ENCODE assay signal across 9 cellular contexts in the genomic region with DNA sequence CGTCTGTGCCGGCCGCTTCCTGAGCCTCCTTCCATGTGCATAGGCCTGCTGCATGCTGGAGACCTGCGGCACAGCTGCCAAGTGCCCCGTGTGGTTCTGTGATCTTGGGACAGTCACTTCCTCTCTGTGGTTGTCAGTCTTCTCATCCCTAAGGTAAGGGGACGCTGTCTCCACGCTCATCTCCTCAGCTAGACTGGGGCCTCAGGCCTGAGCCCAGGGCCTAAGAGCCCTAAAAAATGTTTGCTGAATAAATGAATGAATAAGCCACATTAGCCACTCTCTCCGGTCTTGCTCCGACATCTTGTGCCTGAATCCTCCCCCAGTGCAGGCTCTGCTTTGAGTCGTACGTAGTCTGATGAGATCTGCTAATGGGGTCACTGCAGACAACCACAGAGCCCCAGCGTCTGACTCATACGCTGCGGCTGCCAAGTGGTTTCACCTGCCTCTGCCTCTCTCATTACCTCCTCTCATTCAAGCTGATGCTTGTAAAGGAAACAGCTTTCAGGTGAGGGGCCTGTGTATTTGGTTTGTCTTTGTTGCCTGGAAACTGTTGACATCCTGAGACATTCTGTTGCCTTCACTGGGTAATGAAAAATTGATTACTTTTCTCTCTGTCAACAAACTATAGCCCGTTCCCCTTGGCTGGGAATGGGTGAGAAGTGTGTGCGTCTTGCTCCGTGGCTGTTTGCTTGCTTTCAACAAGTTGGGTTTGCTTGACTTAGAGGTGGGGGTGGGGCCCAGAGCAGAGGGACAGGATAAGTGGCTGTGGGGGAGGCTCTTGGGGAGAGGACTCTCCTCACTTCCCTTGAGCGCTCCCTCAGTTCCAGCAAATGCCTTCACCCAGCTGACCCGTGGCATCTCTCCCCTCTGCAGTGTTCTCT. TPM values are rescaled to one million over a fixed set of nuclear protein-coding genes. Genes with fewer than 3 reads are reported as not detected.
DNase-seq lines count a peak whose midpoint lies in the region; ATAC-seq and TF ChIP-seq lines count a peak whose summit lies in the region.
"Had no signal": no experiment of that assay in that cellular context is flagged by ENCODE, and none has a peak within 500 bp of the region (broad histone marks: within the 10 kb centered on the region; RNA-seq: fewer than 3 reads in every experiment).

No MANE protein-coding gene starts in this region.

- peak; percentile 77 for DNase-seq in ELR (ENCODE audit: low read depth)
- DNase-seq in NCI-H2029 treated with DMSO at 0.1 percent for 48 hours (lab: John Stamatoyannopoulos, UW), result peak; percentile 86
- DNase-seq in activated CD4-positive, alpha-beta T cell treated with anti-CD3 and anti-CD28 coated beads for 24 hours (ENCODE audit: low read depth in 2 of 2), result peak; percentile 56 to 68
- peak; percentile 96 for DNase-seq in central memory CD4-positive, alpha-beta T cell
- DNase-seq in Karpas-422, result no peak
- no peak for DNase-seq in LoVo (ENCODE audit: low spot score)

- no peaks in the 10 kb centered on the region for H3K9me3 ChIP-seq in parathyroid adenoma (ENCODE audit: control insufficient read depth, low read length)
- H3K9me3 ChIP-seq in Karpas-422 (ENCODE audit: low read length), result no peaks in the 10 kb centered on the region
- H3K9me3 ChIP-seq: HAP-1 had no signal

- no peak overlapping the region for H3K9ac ChIP-seq in parathyroid adenoma
- H3K9ac ChIP-seq in Karpas-422 (ENCODE audit: low read length), result no peak overlapping the region

- H3K36me3 ChIP-seq in parathyroid adenoma (ENCODE audit: control insufficient read depth, insufficient read depth, low read length) (no peaks in the 10 kb centered on the region), Karpas-422 (ENCODE audit: insufficient read depth, low read length) (no peaks in the 10 kb centered on the region)
- H3K36me3 ChIP-seq: HAP-1 had no signal

- H3K4me3 ChIP-seq in parathyroid adenoma (ENCODE audit: low read depth, low read length) (no peak overlapping the region), Karpas-422 (ENCODE audit: low read length) (no peak overlapping the region)
- H3K4me3 ChIP-seq: HAP-1 had no signal

- H3K27me3 ChIP-seq in parathyroid adenoma (ENCODE audit: control insufficient read depth, insufficient read depth, low read length), result no peaks in the 10 kb centered on the region
- no peaks in the 10 kb centered on the region for H3K27me3 ChIP-seq in Karpas-422 (ENCODE audit: low read length)

- H2AFZ ChIP-seq in parathyroid adenoma, result peak overlapping the region; percentile 53
- no peak overlapping the region for H2AFZ ChIP-seq in Karpas-422 (ENCODE audit: low read length)

- H3K4me1 ChIP-seq in parathyroid adenoma (peaks cover 2% of the 10 kb centered on the region), Karpas-422 (ENCODE audit: low read length) (no peaks in the 10 kb centered on the region)
- H3K4me1 ChIP-seq: HAP-1 had no signal

- H3K27ac ChIP-seq in parathyroid adenoma, result peak overlapping the region; percentile 29
- no peak overlapping the region for H3K27ac ChIP-seq in Karpas-422 (ENCODE audit: low read length)

- no peaks in the 10 kb centered on the region for H3K9me2 ChIP-seq in Karpas-422 (replicated peaks; ENCODE audit: insufficient read depth, low read length)

- no peak for ATAC-seq in HG03565 (IDR thresholded peaks at IDR 0.05; ENCODE audit: unreplicated experiment)

- no peaks in the 10 kb centered on the region for H4K20me1 ChIP-seq in Karpas-422 (ENCODE audit: insufficient read depth, low read depth, low read length)

- H3K4me2 ChIP-seq in parathyroid adenoma (ENCODE audit: low read length) (no peak overlapping the region), Karpas-422 (ENCODE audit: low read depth, low read length, poor library complexity, severe bottlenecking) (no peak overlapping the region)

- no peaks in the 10 kb centered on the region for H3K79me2 ChIP-seq in parathyroid adenoma
- H3K79me2 ChIP-seq in Karpas-422 (ENCODE audit: low read length), result no peaks in the 10 kb centered on the region

- no peak for TF ChIP-seq CTCF in parathyroid adenoma (IDR thresholded peaks at IDR 0.05)

RNA-seq across cellular contexts. Expression of a gene that starts 15.9 kb away (rescaled TPM):
- 203 and 282 TPM in 2 replicates for total RNA-seq in Karpas-422 (2014; rRNA removed; shearing (Covaris generic); ENCODE audit: low replicate concordance)

RNA-seq across cellular contexts. Expression of a gene that starts 54.3 kb away (rescaled TPM):
- 28.2 and 32.4 TPM in 2 replicates for total RNA-seq in Karpas-422 (2014; rRNA removed; shearing (Covaris generic); ENCODE audit: low replicate concordance)

Comparison
In these comparisons a context has a peak if more than half of its experiments do, and no peak if none do; other contexts are left out.
1. DNase-seq: peak in ELR (single experiment), NCI-H2029 treated with DMSO at 0.1 percent for 48 hours (single experiment), activated CD4-positive, alpha-beta T cell treated with anti-CD3 and anti-CD28 coated beads for 24 hours (2 of 2) and central memory CD4-positive, alpha-beta T cell (single experiment); none in Karpas-422 (single experiment) and LoVo (single experiment).